20 cellular contexts compared by ENCODE assay signal in the genomic region with DNA sequence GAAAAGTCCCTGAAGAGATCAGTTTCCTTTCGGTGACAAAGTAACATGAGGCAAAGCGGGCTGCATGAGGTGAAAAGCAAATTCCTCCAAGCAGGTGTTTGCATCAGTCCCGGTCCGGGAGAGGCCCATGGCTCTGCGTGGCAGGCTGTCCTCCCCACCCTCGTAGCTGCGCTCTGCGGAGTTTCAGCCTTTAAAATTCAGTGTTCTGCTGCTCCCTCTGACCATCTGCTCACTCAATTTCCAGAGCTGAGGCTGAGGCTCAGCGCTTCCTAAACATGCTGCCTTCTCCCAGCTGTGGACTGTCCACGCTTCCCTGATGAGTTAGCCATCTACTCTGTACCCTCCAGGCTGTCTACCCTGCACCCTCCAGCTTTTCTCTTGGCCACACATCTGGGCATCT.
DNase-seq lines count a peak whose midpoint lies in the region; ATAC-seq lines count a peak whose summit lies in the region.
"Had no signal": no experiment of that assay in that cellular context is flagged by ENCODE, and none has a peak within 500 bp of the region (broad histone marks: within the 10 kb centered on the region; RNA-seq: fewer than 3 reads in every experiment).

No MANE protein-coding gene starts in this region.

- no peaks in the 10 kb centered on the region for H3K4me1 Mint-ChIP-seq in activated naive CD4-positive, alpha-beta T cell treated with anti-CD3 and anti-CD28 coated beads, Interleukin-2, amount 10 ng/mL, durations not matched to agents 7 days and 5 days
- H3K4me1 Mint-ChIP-seq: activated naive CD8-positive, alpha-beta T cell treated with anti-CD3 and anti-CD28 coated beads, Interleukin-2, amount 50 U/mL, for 24 hours; T-helper 17 cell had no signal

- H3K27ac ChIP-seq in SJSA1, result peak overlapping the region; percentile 59
- H3K27ac ChIP-seq: VCaP had no signal

- CTCF ChIA-PET in activated naive CD4-positive, alpha-beta T cell treated with anti-CD3 and anti-CD28 coated beads, Interleukin-2, amount 10 ng/mL, durations not matched to agents 7 days and 5 days (lab: Charles Lee), result no interaction called here

- H3K27me3 ChIP-seq in SJSA1 (replicated peaks), result no peaks in the 10 kb centered on the region
- H3K27me3 ChIP-seq: transverse colon had no signal

- H3K36me3 Mint-ChIP-seq in activated naive CD4-positive, alpha-beta T cell treated with anti-CD3 and anti-CD28 coated beads, Interleukin-2, amount 10 ng/mL, durations not matched to agents 7 days and 5 days, result no peaks in the 10 kb centered on the region
- H3K36me3 Mint-ChIP-seq: stimulated activated naive B cell treated with anti-CD40 and anti-IgM and Interleukin-4, amounts not matched to agents 10 μg/mL and 1 μg/mL and 100 μg/mL, for 72 hours had no signal

- no peaks in the 10 kb centered on the region for H3K36me3 ChIP-seq in SJSA1
- H3K36me3 ChIP-seq: SJCRH30, transverse colon had no signal

- H3K27me3 Mint-ChIP-seq in activated naive CD4-positive, alpha-beta T cell treated with anti-CD3 and anti-CD28 coated beads, Interleukin-2, amount 10 ng/mL, durations not matched to agents 7 days and 5 days, result peaks cover 3% of the 10 kb centered on the region
- H3K27me3 Mint-ChIP-seq: activated naive CD8-positive, alpha-beta T cell treated with anti-CD3 and anti-CD28 coated beads, Interleukin-2, amount 50 U/mL, for 24 hours had no signal

- no peak overlapping the region for H3K27ac Mint-ChIP-seq in activated naive CD4-positive, alpha-beta T cell treated with anti-CD3 and anti-CD28 coated beads, Interleukin-2, amount 10 ng/mL, durations not matched to agents 7 days and 5 days
- H3K27ac Mint-ChIP-seq: activated naive CD8-positive, alpha-beta T cell treated with anti-CD3 and anti-CD28 coated beads, Interleukin-2, amount 50 U/mL, for 24 hours; stimulated activated naive B cell treated with anti-CD40 and anti-IgM and Interleukin-4, amounts not matched to agents 10 μg/mL and 1 μg/mL and 100 μg/mL, for 72 hours; T-helper 17 cell had no signal

- H3K4me3 ChIP-seq in SJSA1, result no peak overlapping the region
- H3K4me3 ChIP-seq: SJCRH30, transverse colon had no signal

- H3K9me3 ChIP-seq in SJSA1 (replicated peaks), result no peaks in the 10 kb centered on the region
- H3K9me3 ChIP-seq: transverse colon had no signal

- ATAC-seq in GM19452 (IDR thresholded peaks at IDR 0.05; ENCODE audit: unreplicated experiment), result no peak
- ATAC-seq: activated naive CD8-positive, alpha-beta T cell treated with anti-CD3 and anti-CD28 coated beads, Interleukin-2, amount 50 U/mL, for 24 hours; PC-3; stimulated activated naive B cell treated with anti-CD40 and anti-IgM and Interleukin-4, amounts not matched to agents 10 μg/mL and 1 μg/mL and 100 μg/mL, for 72 hours; T-helper 17 cell had no signal

- peaks cover 31% of the 10 kb centered on the region for H3K4me1 ChIP-seq in SJSA1 (replicated peaks)

- DNase-seq in M059J (ENCODE audit: low read depth) (peak; percentile 18), SJSA1 (ENCODE audit: low read depth in 1 of 2, low spot score in 2 of 2) (no peak), left kidney (ENCODE audit: low read depth, low spot score) (peak; percentile 41), NK-92 (lab: John Stamatoyannopoulos, UW; ENCODE audit: unreplicated experiment) (no peak), mesenteric fat pad (ENCODE audit: low spot score) (no peak)
- DNase-seq in activated naive CD4-positive, alpha-beta T cell treated with anti-CD3 and anti-CD28 coated beads, Interleukin-2, amount 10 ng/mL, durations not matched to agents 7 days and 5 days, result no peak
- DNase-seq: activated CD4-positive, alpha-beta T cell treated with anti-CD3 and anti-CD28 coated beads, Interleukin-2, amount 50 U/mL, for 4 hours; activated CD8-positive, alpha-beta memory T cell treated with anti-CD3 and anti-CD28 coated beads, Interleukin-2, amount 50 U/mL, for 48 hours; activated naive CD8-positive, alpha-beta T cell treated with anti-CD3 and anti-CD28 coated beads, Interleukin-2, amount 50 U/mL, for 24 hours; HCEC 1CT; islet precursor cell; NCI-H2029; PC-3; SJCRH30; stimulated activated CD4-positive, alpha-beta T cell treated with anti-CD3 and anti-CD28 coated beads, Interleukin-2, amount 100 ng/mL, for 24 hours; stimulated activated naive B cell treated with anti-CD40 and anti-IgM and Interleukin-4, amounts not matched to agents 10 μg/mL and 1 μg/mL and 100 μg/mL, for 72 hours; T-helper 17 cell had no signal

- H3K9me3 Mint-ChIP-seq in activated naive CD4-positive, alpha-beta T cell treated with anti-CD3 and anti-CD28 coated beads, Interleukin-2, amount 10 ng/mL, durations not matched to agents 7 days and 5 days, result no peaks in the 10 kb centered on the region
- H3K9me3 Mint-ChIP-seq: activated naive CD8-positive, alpha-beta T cell treated with anti-CD3 and anti-CD28 coated beads, Interleukin-2, amount 50 U/mL, for 24 hours had no signal

- no peak overlapping the region for H3K4me3 Mint-ChIP-seq in activated naive CD4-positive, alpha-beta T cell treated with anti-CD3 and anti-CD28 coated beads, Interleukin-2, amount 10 ng/mL, durations not matched to agents 7 days and 5 days
- H3K4me3 Mint-ChIP-seq: activated naive CD8-positive, alpha-beta T cell treated with anti-CD3 and anti-CD28 coated beads, Interleukin-2, amount 50 U/mL, for 24 hours; stimulated activated naive B cell treated with anti-CD40 and anti-IgM and Interleukin-4, amounts not matched to agents 10 μg/mL and 1 μg/mL and 100 μg/mL, for 72 hours; T-helper 17 cell had no signal

Comparison
In these comparisons a context has a peak if more than half of its experiments do, and no peak if none do; other contexts are left out.
1. DNase-seq: peak in M059J (single experiment) and left kidney (single experiment); none in SJSA1 (0 of 2), NK-92 (single experiment), activated naive CD4-positive, alpha-beta T cell treated with anti-CD3 and anti-CD28 coated beads, Interleukin-2, amount 10 ng/mL, durations not matched to agents 7 days and 5 days (single experiment) and mesenteric fat pad (single experiment).